Comparison of ENCODE assay signal across 8 cellular contexts in the genomic region with DNA sequence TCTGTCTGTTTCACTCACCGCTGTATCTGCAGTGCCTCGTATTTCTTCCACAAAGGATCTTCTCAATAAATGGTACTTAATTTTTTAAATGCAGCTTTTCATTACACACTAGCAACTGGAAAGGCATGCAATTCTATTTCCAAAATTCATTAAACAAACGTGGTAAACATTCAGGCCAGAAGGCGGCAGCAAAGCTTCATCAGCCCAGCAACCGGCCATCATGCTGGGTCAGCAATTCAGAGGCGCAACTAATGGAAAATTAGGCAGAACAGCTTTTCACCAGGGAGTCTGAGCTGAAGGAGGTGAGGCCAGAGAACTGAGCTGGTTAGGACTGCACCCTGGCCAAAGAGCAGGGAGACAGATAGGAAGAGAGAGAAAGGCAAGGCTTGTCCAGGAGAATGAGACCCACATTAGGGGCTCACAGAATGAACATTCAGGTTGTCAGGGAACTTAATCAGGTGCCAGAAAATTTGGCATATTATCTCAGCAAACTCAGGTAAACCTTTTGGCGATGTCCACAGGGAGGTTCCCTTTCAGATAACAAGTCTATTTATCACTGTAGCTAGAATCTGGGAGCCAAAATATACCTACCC.
A peak's percentile ranks its signal among the peaks of the same experiment; 100 is the strongest.
DNase-seq lines count a peak whose midpoint lies in the region; ATAC-seq, FAIRE-seq and TF ChIP-seq lines count a peak whose summit lies in the region.

No MANE protein-coding gene starts in this region.

- TF ChIP-seq CTCF in cardiac fibroblast (IDR thresholded peaks at IDR 0.05; ENCODE audit: low read depth, low read length) = peak; percentile 84

- peak; percentile 68 for ATAC-seq in GM21786 (IDR thresholded peaks at IDR 0.05; ENCODE audit: unreplicated experiment)
- ATAC-seq in HG02981 (IDR thresholded peaks at IDR 0.05; ENCODE audit: unreplicated experiment) = no peak

- peak; percentile 11 for DNase-seq in DMS 273 treated with DMSO at 0.1 percent for 48 hours (lab: John Stamatoyannopoulos, UW)
- peak; percentile 3 for DNase-seq in NCI-H345 treated with DMSO at 0.1 percent for 48 hours (lab: John Stamatoyannopoulos, UW; ENCODE audit: unreplicated experiment)
- DNase-seq in cardiac fibroblast (ENCODE audit: low read depth in 2 of 2) = peak; percentile 66 to 68
- DNase-seq in left kidney (ENCODE audit: low read depth, low spot score) = peak; percentile 76
- DNase-seq in urothelium cell line (ENCODE audit: low spot score) = peak; percentile 65
- no peak for DNase-seq in NCI-H2196 (lab: John Stamatoyannopoulos, UW; ENCODE audit: unreplicated experiment)

- no peak overlapping the region for H3K4me3 ChIP-seq in cardiac fibroblast (replicated peaks in 1 of 2; ENCODE audit: low read depth in 2 of 2, low read length in 2 of 2)

- no peak for FAIRE-seq in urothelium cell line (lab: Jason Lieb, UNC)
